ENCODE assay signal across 1 cellular context in the genomic region with DNA sequence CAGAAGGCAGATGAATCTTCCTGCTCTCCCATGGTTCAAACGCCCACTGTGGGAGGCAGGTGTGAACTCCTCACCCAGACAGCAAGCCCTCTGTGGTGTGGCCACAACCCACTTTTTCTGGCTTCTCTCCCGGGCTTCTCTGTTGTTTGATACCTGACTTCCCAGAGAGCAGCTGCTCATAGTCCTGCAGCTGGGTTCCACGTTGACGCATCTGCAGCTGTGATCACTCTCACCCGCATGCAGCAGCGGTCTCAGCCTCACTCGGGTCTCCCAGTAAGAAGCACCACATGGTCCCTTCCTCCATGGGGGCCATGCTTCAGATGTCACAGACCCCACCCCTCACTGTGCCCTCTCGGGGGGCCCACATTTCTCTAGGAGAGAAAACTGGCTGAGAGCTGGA.
TF ChIP-seq lines count a peak whose summit lies in the region.

No MANE protein-coding gene starts in this region.

TF ChIP-seq in K562, 482 proteins besides CTCF, POLR2A, EP300 and RAD21 (continues in another document):
- TF ChIP-seq, protein P1, sequence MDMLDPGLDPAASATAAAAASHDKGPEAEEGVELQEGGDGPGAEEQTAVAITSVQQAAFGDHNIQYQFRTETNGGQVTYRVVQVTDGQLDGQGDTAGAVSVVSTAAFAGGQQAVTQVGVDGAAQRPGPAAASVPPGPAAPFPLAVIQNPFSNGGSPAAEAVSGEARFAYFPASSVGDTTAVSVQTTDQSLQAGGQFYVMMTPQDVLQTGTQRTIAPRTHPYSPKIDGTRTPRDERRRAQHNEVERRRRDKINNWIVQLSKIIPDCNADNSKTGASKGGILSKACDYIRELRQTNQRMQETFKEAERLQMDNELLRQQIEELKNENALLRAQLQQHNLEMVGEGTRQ (CRISPR knock-in tag; IDR thresholded peaks at IDR 0.05): no peak
- TF ChIP-seq, protein P2, sequence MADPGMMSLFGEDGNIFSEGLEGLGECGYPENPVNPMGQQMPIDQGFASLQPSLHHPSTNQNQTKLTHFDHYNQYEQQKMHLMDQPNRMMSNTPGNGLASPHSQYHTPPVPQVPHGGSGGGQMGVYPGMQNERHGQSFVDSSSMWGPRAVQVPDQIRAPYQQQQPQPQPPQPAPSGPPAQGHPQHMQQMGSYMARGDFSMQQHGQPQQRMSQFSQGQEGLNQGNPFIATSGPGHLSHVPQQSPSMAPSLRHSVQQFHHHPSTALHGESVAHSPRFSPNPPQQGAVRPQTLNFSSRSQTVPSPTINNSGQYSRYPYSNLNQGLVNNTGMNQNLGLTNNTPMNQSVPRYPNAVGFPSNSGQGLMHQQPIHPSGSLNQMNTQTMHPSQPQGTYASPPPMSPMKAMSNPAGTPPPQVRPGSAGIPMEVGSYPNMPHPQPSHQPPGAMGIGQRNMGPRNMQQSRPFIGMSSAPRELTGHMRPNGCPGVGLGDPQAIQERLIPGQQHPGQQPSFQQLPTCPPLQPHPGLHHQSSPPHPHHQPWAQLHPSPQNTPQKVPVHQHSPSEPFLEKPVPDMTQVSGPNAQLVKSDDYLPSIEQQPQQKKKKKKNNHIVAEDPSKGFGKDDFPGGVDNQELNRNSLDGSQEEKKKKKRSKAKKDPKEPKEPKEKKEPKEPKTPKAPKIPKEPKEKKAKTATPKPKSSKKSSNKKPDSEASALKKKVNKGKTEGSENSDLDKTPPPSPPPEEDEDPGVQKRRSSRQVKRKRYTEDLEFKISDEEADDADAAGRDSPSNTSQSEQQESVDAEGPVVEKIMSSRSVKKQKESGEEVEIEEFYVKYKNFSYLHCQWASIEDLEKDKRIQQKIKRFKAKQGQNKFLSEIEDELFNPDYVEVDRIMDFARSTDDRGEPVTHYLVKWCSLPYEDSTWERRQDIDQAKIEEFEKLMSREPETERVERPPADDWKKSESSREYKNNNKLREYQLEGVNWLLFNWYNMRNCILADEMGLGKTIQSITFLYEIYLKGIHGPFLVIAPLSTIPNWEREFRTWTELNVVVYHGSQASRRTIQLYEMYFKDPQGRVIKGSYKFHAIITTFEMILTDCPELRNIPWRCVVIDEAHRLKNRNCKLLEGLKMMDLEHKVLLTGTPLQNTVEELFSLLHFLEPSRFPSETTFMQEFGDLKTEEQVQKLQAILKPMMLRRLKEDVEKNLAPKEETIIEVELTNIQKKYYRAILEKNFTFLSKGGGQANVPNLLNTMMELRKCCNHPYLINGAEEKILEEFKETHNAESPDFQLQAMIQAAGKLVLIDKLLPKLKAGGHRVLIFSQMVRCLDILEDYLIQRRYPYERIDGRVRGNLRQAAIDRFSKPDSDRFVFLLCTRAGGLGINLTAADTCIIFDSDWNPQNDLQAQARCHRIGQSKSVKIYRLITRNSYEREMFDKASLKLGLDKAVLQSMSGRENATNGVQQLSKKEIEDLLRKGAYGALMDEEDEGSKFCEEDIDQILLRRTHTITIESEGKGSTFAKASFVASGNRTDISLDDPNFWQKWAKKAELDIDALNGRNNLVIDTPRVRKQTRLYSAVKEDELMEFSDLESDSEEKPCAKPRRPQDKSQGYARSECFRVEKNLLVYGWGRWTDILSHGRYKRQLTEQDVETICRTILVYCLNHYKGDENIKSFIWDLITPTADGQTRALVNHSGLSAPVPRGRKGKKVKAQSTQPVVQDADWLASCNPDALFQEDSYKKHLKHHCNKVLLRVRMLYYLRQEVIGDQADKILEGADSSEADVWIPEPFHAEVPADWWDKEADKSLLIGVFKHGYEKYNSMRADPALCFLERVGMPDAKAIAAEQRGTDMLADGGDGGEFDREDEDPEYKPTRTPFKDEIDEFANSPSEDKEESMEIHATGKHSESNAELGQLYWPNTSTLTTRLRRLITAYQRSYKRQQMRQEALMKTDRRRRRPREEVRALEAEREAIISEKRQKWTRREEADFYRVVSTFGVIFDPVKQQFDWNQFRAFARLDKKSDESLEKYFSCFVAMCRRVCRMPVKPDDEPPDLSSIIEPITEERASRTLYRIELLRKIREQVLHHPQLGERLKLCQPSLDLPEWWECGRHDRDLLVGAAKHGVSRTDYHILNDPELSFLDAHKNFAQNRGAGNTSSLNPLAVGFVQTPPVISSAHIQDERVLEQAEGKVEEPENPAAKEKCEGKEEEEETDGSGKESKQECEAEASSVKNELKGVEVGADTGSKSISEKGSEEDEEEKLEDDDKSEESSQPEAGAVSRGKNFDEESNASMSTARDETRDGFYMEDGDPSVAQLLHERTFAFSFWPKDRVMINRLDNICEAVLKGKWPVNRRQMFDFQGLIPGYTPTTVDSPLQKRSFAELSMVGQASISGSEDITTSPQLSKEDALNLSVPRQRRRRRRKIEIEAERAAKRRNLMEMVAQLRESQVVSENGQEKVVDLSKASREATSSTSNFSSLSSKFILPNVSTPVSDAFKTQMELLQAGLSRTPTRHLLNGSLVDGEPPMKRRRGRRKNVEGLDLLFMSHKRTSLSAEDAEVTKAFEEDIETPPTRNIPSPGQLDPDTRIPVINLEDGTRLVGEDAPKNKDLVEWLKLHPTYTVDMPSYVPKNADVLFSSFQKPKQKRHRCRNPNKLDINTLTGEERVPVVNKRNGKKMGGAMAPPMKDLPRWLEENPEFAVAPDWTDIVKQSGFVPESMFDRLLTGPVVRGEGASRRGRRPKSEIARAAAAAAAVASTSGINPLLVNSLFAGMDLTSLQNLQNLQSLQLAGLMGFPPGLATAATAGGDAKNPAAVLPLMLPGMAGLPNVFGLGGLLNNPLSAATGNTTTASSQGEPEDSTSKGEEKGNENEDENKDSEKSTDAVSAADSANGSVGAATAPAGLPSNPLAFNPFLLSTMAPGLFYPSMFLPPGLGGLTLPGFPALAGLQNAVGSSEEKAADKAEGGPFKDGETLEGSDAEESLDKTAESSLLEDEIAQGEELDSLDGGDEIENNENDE (IDR thresholded peaks at IDR 0.05; ENCODE audit: low read depth, low read length): no peak
- no peak for TF ChIP-seq FOXA1 (IDR thresholded peaks at IDR 0.05; ENCODE audit: borderline replicate concordance)
- no peak for TF ChIP-seq SAFB (IDR thresholded peaks at IDR 0.05; ENCODE audit: borderline replicate concordance, low read depth, low read length)
- TF ChIP-seq ZNF12 (CRISPR knock-in tag; IDR thresholded peaks at IDR 0.05): no peak
- TF ChIP-seq GABPB2 (CRISPR knock-in tag; conservative IDR thresholded peaks at IDR 0.05): no peak
- TF ChIP-seq, protein P3, sequence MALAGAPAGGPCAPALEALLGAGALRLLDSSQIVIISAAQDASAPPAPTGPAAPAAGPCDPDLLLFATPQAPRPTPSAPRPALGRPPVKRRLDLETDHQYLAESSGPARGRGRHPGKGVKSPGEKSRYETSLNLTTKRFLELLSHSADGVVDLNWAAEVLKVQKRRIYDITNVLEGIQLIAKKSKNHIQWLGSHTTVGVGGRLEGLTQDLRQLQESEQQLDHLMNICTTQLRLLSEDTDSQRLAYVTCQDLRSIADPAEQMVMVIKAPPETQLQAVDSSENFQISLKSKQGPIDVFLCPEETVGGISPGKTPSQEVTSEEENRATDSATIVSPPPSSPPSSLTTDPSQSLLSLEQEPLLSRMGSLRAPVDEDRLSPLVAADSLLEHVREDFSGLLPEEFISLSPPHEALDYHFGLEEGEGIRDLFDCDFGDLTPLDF (CRISPR knock-in tag; IDR thresholded peaks at IDR 0.05): no peak
- TF ChIP-seq MEF2A (IDR thresholded peaks at IDR 0.05; ENCODE audit: control insufficient read depth, low read depth, low read length): no peak
- TF ChIP-seq, protein P4, sequence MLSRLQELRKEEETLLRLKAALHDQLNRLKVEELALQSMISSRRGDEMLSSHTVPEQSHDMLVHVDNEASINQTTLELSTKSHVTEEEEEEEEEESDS (CRISPR knock-in tag; IDR thresholded peaks at IDR 0.05): no peak
- TF ChIP-seq, protein P5, sequence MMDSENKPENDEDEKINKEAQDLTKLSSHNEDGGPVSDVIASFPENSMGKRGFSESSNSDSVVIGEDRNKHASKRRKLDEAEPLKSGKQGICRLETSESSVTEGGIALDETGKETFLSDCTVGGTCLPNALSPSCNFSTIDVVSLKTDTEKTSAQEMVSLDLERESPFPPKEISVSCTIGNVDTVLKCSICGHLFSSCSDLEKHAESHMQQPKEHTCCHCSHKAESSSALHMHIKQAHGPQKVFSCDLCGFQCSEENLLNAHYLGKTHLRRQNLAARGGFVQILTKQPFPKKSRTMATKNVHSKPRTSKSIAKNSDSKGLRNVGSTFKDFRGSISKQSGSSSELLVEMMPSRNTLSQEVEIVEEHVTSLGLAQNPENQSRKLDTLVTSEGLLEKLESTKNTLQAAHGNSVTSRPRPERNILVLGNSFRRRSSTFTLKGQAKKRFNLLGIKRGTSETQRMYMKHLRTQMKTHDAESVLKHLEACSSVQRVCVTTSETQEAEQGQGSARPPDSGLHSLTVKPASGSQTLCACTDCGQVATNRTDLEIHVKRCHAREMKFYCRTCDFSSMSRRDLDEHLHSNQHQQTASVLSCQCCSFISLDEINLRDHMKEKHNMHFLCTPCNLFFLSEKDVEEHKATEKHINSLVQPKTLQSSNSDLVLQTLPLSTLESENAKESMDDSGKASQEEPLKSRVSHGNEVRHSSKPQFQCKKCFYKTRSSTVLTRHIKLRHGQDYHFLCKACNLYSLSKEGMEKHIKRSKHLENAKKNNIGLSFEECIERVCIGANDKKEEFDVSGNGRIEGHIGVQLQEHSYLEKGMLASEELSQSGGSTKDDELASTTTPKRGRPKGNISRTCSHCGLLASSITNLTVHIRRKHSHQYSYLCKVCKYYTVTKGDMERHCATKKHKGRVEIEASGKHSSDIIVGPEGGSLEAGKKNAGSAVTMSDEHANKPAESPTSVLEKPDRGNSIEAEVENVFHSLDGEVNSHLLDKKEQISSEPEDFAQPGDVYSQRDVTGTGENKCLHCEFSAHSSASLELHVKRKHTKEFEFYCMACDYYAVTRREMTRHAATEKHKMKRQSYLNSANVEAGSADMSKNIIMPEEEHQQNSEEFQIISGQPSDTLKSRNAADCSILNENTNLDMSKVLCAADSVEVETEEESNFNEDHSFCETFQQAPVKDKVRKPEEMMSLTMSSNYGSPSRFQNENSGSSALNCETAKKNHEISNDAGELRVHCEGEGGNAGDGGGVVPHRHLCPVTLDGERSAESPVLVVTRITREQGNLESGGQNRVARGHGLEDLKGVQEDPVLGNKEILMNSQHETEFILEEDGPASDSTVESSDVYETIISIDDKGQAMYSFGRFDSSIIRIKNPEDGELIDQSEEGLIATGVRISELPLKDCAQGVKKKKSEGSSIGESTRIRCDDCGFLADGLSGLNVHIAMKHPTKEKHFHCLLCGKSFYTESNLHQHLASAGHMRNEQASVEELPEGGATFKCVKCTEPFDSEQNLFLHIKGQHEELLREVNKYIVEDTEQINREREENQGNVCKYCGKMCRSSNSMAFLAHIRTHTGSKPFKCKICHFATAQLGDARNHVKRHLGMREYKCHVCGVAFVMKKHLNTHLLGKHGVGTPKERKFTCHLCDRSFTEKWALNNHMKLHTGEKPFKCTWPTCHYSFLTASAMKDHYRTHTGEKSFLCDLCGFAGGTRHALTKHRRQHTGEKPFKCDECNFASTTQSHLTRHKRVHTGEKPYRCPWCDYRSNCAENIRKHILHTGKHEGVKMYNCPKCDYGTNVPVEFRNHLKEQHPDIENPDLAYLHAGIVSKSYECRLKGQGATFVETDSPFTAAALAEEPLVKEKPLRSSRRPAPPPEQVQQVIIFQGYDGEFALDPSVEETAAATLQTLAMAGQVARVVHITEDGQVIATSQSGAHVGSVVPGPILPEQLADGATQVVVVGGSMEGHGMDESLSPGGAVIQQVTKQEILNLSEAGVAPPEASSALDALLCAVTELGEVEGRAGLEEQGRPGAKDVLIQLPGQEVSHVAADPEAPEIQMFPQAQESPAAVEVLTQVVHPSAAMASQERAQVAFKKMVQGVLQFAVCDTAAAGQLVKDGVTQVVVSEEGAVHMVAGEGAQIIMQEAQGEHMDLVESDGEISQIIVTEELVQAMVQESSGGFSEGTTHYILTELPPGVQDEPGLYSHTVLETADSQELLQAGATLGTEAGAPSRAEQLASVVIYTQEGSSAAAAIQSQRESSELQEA (IDR thresholded peaks at IDR 0.05; ENCODE audit: low read depth): no peak
- TF ChIP-seq ZNF561 (CRISPR knock-in tag; conservative IDR thresholded peaks at IDR 0.05): no peak
- TF ChIP-seq, protein P6, sequence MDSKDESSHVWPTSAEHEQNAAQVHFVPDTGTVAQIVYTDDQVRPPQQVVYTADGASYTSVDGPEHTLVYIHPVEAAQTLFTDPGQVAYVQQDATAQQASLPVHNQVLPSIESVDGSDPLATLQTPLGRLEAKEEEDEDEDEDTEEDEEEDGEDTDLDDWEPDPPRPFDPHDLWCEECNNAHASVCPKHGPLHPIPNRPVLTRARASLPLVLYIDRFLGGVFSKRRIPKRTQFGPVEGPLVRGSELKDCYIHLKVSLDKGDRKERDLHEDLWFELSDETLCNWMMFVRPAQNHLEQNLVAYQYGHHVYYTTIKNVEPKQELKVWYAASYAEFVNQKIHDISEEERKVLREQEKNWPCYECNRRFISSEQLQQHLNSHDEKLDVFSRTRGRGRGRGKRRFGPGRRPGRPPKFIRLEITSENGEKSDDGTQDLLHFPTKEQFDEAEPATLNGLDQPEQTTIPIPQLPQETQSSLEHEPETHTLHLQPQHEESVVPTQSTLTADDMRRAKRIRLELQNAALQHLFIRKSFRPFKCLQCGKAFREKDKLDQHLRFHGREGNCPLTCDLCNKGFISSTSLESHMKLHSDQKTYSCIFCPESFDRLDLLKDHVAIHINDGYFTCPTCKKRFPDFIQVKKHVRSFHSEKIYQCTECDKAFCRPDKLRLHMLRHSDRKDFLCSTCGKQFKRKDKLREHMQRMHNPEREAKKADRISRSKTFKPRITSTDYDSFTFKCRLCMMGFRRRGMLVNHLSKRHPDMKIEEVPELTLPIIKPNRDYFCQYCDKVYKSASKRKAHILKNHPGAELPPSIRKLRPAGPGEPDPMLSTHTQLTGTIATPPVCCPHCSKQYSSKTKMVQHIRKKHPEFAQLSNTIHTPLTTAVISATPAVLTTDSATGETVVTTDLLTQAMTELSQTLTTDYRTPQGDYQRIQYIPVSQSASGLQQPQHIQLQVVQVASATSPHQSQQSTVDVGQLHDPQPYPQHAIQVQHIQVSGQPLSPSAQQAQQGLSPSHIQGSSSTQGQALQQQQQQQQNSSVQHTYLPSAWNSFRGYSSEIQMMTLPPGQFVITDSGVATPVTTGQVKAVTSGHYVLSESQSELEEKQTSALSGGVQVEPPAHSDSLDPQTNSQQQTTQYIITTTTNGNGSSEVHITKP (IDR thresholded peaks at IDR 0.05; ENCODE audit: partially characterized antibody): no peak
- TF ChIP-seq TBL1XR1 (IDR thresholded peaks at IDR 0.05; ENCODE audit: low read length in 2 of 2): no peak
- no peak for TF ChIP-seq XRCC5 (IDR thresholded peaks at IDR 0.05; ENCODE audit: low read depth, low read length)
- no peak for TF ChIP-seq ZNF143 (CRISPR knock-in tag; IDR thresholded peaks at IDR 0.05)
- no peak for TF ChIP-seq MAFF (IDR thresholded peaks at IDR 0.05; ENCODE audit: low read length)
- TF ChIP-seq, protein P7, sequence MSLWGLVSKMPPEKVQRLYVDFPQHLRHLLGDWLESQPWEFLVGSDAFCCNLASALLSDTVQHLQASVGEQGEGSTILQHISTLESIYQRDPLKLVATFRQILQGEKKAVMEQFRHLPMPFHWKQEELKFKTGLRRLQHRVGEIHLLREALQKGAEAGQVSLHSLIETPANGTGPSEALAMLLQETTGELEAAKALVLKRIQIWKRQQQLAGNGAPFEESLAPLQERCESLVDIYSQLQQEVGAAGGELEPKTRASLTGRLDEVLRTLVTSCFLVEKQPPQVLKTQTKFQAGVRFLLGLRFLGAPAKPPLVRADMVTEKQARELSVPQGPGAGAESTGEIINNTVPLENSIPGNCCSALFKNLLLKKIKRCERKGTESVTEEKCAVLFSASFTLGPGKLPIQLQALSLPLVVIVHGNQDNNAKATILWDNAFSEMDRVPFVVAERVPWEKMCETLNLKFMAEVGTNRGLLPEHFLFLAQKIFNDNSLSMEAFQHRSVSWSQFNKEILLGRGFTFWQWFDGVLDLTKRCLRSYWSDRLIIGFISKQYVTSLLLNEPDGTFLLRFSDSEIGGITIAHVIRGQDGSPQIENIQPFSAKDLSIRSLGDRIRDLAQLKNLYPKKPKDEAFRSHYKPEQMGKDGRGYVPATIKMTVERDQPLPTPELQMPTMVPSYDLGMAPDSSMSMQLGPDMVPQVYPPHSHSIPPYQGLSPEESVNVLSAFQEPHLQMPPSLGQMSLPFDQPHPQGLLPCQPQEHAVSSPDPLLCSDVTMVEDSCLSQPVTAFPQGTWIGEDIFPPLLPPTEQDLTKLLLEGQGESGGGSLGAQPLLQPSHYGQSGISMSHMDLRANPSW (CRISPR knock-in tag; IDR thresholded peaks at IDR 0.05): no peak
